In the genomic region with DNA sequence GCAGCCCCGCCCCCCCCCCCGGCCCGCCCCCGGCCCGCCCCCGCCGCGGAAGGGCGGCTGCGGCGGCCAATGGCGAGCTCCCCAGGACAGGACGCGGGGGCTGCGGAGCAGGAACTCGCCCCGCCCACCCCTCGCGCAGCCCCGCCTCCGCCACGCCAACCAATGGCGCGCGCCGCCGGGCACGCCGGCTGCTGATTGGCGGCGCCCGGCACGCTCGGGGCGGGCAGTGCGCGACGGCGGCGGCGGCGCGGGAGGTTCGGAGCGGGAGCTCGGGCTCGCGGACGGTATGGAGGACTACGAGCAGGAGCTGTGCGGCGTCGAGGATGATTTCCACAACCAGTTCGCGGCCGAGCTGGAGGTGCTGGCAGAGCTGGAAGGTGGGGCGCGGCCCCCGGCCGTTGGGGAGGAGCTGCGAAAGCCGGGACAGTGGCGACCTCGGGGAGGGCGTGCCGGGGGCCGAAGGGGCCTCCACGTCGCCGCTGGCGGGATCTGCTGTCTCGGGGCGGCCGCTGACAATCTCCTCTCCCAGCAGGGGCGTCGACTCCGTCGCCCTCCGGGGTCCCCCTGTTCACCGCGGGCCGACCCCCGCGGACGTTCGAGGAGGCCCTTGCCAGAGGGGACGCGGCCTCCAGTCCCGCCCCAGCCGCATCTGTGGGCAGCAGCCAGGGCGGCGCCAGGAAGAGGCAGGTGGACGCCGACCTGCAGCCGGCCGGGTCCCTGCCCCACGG, we compare ENCODE assay signal across 8 cellular contexts. TPM values are rescaled to one million over a fixed set of nuclear protein-coding genes. Genes with fewer than 3 reads are reported as not detected.
A peak's percentile ranks its signal among the peaks of the same experiment; 100 is the strongest.
DNase-seq lines count a peak whose midpoint lies in the region; ATAC-seq lines count a peak whose summit lies in the region.

A gene (plus strand): TSS at position 222 of the 728 bp plus-strand sequence. CDS start 65 bp downstream, at position 287.

- intact Hi-C loops in CD4-positive, alpha-beta memory T cell (cut with micrococcal nuclease): loop anchor here (1.0 to 5.0 kb wide), 4 partner anchors 19 to 182 kb away; a partner anchor contains a TSS

- peak within 1 kb of the TSS; percentile 73 for H3K27ac ChIP-seq in CD4-positive, alpha-beta memory T cell (ENCODE audit: low read depth, low read length)

- CTCF ChIA-PET in CD4-positive, alpha-beta memory T cell (lab: Charles Lee; ENCODE audit: partially characterized antibody): interaction anchor here (1.0 to 6.7 kb wide), 2 partner anchors 76 to 315 kb away, joined by 3 to 84 read pairs; a partner anchor contains a TSS
- CTCF ChIA-PET in activated CD8-positive, alpha-beta memory T cell treated with anti-CD3 and anti-CD28 coated beads for 36 hours (lab: Charles Lee): interaction anchor here (0.5 to 3.3 kb wide), 9 partner anchors 15 to 1068 kb away, joined by 3 to 16 read pairs (median 4); a partner anchor contains a TSS

- H3K4me1 Mint-ChIP-seq in CD4-positive, alpha-beta memory T cell: peaks cover 2 to 30% (median 8%) of the 10 kb centered on the region in 4 donors

- H3K4me3 Mint-ChIP-seq in CD4-positive, alpha-beta memory T cell: peak within 1 kb of the TSS; percentile 82 to 91 (median 85)

- no peaks in the 10 kb centered on the region for H3K9me3 ChIP-seq in CD4-positive, alpha-beta memory T cell (ENCODE audit: control insufficient read depth in 1 of 2, low read length in 2 of 2)

- H3K27ac Mint-ChIP-seq in CD4-positive, alpha-beta memory T cell: peak within 1 kb of the TSS in 6 of 7 donors; percentile 41 to 80 (median 67)

- H3K4me3 ChIP-seq in CD4-positive, alpha-beta memory T cell (ENCODE audit: low read length in 2 of 2): peak within 1 kb of the TSS; percentile 17 to 83

- peaks cover 21% of the 10 kb centered on the region for H3K4me1 ChIP-seq in CD4-positive, alpha-beta memory T cell (ENCODE audit: insufficient read depth, low read length)

- peak; percentile 68 for ATAC-seq in GM19468 (IDR thresholded peaks at IDR 0.05; ENCODE audit: extremely low read depth, unreplicated experiment)

- POLR2A ChIA-PET in CD4-positive, alpha-beta memory T cell (lab: Charles Lee; ENCODE audit: partially characterized antibody): interaction anchor here (0.6 to 3.0 kb wide), 16 partner anchors 13 to 745 kb away, joined by 3 to 15 read pairs (median 4); a partner anchor contains a TSS
- POLR2A ChIA-PET in activated CD8-positive, alpha-beta memory T cell treated with anti-CD3 and anti-CD28 coated beads for 36 hours (lab: Charles Lee): interaction anchor here (0.5 to 1.4 kb wide), 4 partner anchors 13 to 94 kb away, joined by 3 to 6 read pairs (median 4); a partner anchor contains a TSS

- peaks cover 8 to 10% of the 10 kb centered on the region in 2 donors for H3K36me3 Mint-ChIP-seq in CD4-positive, alpha-beta memory T cell

- H3K9me3 Mint-ChIP-seq in CD4-positive, alpha-beta memory T cell: no peaks in the 10 kb centered on the region

- no peaks in the 10 kb centered on the region for H3K27me3 ChIP-seq in CD4-positive, alpha-beta memory T cell (ENCODE audit: insufficient read depth, low read length)

- no peaks in the 10 kb centered on the region for H3K27me3 Mint-ChIP-seq in CD4-positive, alpha-beta memory T cell

- peaks cover 6% of the 10 kb centered on the region for H3K36me3 ChIP-seq in CD4-positive, alpha-beta memory T cell (ENCODE audit: insufficient read depth, low read length)

- peak; percentile 90 to 96 (median 95) for DNase-seq in CD4-positive, alpha-beta memory T cell
- peak; percentile 9 for DNase-seq in HS-5 (ENCODE audit: low read depth)
- DNase-seq in NK-92 (lab: John Stamatoyannopoulos, UW; ENCODE audit: unreplicated experiment): peak; percentile 41
- peak; percentile 87 for DNase-seq in effector CD8-positive, alpha-beta T cell (lab: John Stamatoyannopoulos, UW)
- peak; percentile 95 to 96 for DNase-seq in lung microvascular endothelial cell (ENCODE audit: low read depth in 2 of 2)
- peak; percentile 83 to 94 (median 90) for DNase-seq in stimulated activated CD4-positive, alpha-beta T cell treated with anti-CD3 and anti-CD28 coated beads, TNF-alpha, amount 100 ng/mL, for 24 hours (ENCODE audit: low read depth in 3 of 3)

RNA-seq across cellular contexts. Expression of the gene that starts here (rescaled TPM):
- total RNA-seq in CD4-positive, alpha-beta memory T cell: 10 to 100 TPM; 42.1 to 46.9 TPM
- 1 to 10 TPM; 3.0 to 6.0 TPM for polyA plus RNA-seq in CD4-positive, alpha-beta memory T cell
- 100 to 1,000 TPM; 122 to 128 TPM for total RNA-seq in activated CD8-positive, alpha-beta memory T cell treated with anti-CD3 and anti-CD28 coated beads for 36 hours
- 4.8 and 6.8 TPM in 2 replicates for total RNA-seq in lung microvascular endothelial cell

Comparison
In these comparisons a context has a peak if more than half of its experiments do, and no peak if none do; other contexts are left out.
1. Peak in every context shown above with its lines: DNase-seq, ATAC-seq, H3K4me3 ChIP-seq and H3K27ac ChIP-seq.
2. DNase-seq: peak in every context shown above with its lines; median percentile 96 in lung microvascular endothelial cell; 95 in CD4-positive, alpha-beta memory T cell; 90 in stimulated activated CD4-positive, alpha-beta T cell treated with anti-CD3 and anti-CD28 coated beads, TNF-alpha, amount 100 ng/mL, for 24 hours; 87 in effector CD8-positive, alpha-beta T cell; 41 in NK-92; 9 in HS-5.